In the genomic region with DNA sequence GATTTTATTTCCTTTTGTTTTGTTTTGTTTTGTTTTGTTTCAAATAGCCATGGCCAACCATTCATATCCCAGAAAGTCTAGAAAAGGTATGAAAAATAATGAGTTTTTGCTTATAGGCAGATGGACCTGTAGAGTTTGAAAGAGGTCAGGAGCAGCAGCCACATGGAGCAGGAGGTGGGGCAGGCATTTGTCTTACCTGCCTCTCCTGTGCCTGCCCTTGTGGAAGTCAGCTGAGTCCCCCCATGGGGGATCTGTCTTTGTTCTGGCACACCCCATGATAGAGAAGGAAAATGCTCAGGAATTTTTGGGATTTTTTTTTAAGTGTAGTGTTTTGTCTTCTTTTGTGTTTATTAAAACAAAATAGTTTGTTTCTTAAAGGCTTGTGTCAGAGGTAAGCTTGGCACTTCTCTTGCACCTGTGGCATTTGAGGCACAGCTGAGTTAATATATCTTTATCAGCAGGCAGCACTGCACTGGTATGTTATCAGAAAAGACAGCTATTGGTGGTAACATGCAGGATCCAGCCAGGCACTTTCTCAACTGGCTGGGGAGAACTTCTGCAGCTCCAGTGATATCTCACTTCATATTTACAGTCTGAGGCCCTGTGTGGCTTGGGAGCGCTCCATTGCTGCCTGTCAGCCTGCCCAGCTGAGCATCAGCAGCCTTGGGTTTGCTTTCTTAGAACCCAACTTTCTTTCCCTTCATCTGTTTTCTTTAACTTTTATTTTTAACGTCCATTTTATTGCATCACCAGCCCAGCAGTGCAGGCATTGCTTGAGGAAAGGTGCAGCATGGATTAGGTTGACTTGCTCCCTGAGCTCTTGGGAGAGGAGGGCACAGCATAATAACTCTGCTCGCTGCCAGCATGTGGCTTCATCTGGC, we compare ENCODE assay signal across 1 cellular context.
TF ChIP-seq lines count a peak whose summit lies in the region.

No MANE protein-coding gene starts in this region.

TF ChIP-seq in K562, 482 proteins besides CTCF, POLR2A, EP300 and RAD21 (continued from another document and continues in another):
- TF ChIP-seq, protein P1, sequence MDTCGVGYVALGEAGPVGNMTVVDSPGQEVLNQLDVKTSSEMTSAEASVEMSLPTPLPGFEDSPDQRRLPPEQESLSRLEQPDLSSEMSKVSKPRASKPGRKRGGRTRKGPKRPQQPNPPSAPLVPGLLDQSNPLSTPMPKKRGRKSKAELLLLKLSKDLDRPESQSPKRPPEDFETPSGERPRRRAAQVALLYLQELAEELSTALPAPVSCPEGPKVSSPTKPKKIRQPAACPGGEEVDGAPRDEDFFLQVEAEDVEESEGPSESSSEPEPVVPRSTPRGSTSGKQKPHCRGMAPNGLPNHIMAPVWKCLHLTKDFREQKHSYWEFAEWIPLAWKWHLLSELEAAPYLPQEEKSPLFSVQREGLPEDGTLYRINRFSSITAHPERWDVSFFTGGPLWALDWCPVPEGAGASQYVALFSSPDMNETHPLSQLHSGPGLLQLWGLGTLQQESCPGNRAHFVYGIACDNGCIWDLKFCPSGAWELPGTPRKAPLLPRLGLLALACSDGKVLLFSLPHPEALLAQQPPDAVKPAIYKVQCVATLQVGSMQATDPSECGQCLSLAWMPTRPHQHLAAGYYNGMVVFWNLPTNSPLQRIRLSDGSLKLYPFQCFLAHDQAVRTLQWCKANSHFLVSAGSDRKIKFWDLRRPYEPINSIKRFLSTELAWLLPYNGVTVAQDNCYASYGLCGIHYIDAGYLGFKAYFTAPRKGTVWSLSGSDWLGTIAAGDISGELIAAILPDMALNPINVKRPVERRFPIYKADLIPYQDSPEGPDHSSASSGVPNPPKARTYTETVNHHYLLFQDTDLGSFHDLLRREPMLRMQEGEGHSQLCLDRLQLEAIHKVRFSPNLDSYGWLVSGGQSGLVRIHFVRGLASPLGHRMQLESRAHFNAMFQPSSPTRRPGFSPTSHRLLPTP (IDR thresholded peaks at IDR 0.05; ENCODE audit: borderline replicate concordance, extremely low read depth, insufficient read length), result no peak
- TF ChIP-seq ZHX1 (conservative IDR thresholded peaks at IDR 0.05; ENCODE audit: low read length) (no peak), OTX1 (CRISPR knock-in tag; IDR thresholded peaks at IDR 0.05) (no peak), ZNF324 (CRISPR knock-in tag; IDR thresholded peaks at IDR 0.05) (no peak), ZFX (CRISPR knock-in tag; IDR thresholded peaks at IDR 0.05) (no peak), SMARCA5 (IDR thresholded peaks at IDR 0.05) (no peak), CEBPB (tag; IDR thresholded peaks at IDR 0.05) (peak; percentile 87), CREB1 (IDR thresholded peaks at IDR 0.05) (peak; percentile 70; the same call in 1 of the 2 replicates), CREB1 (CRISPR knock-in tag; IDR thresholded peaks at IDR 0.05) (no peak), XRCC3 (IDR thresholded peaks at IDR 0.05) (no peak), ZNF407 (IDR thresholded peaks at IDR 0.05; ENCODE audit: low read depth) (no peak), SMC3 (conservative IDR thresholded peaks at IDR 0.05; ENCODE audit: insufficient read depth, low read depth, low read length) (no peak), IFI16 (CRISPR knock-in tag; IDR thresholded peaks at IDR 0.05) (no peak), ZKSCAN8 (CRISPR knock-in tag; IDR thresholded peaks at IDR 0.05) (no peak), GABPB1 (CRISPR knock-in tag; IDR thresholded peaks at IDR 0.05) (no peak), PCBP1 (IDR thresholded peaks at IDR 0.05; ENCODE audit: low read depth, low read length, poor library complexity, severe bottlenecking) (no peak), ILK (tag; IDR thresholded peaks at IDR 0.05; ENCODE audit: borderline replicate concordance, low read depth) (no peak), ZNF644 (tag; IDR thresholded peaks at IDR 0.05; ENCODE audit: low read depth) (no peak), ELF1 (tag; IDR thresholded peaks at IDR 0.05) (no peak), KDM2B (CRISPR knock-in tag; IDR thresholded peaks at IDR 0.05) (no peak), ETV5 (CRISPR knock-in tag; IDR thresholded peaks at IDR 0.05; ENCODE audit: low read depth) (no peak), ZNF695 (CRISPR knock-in tag; IDR thresholded peaks at IDR 0.05) (no peak), ZNF232 (CRISPR knock-in tag; IDR thresholded peaks at IDR 0.05) (0 out of 2 replicates have a peak, but pooled peaks have one; percentile 36), ZNF140 (CRISPR knock-in tag; IDR thresholded peaks at IDR 0.05) (no peak), ZC3H11A (IDR thresholded peaks at IDR 0.05; ENCODE audit: low read depth, low read length) (no peak), YY1 (IDR thresholded peaks at IDR 0.05; ENCODE audit: borderline replicate concordance in 1 of 3, control insufficient read depth in 1 of 3, extremely low read depth in 1 of 3, insufficient read depth in 3 of 3, insufficient read length in 1 of 3, insufficient replicate concordance in 2 of 3, low read depth in 1 of 3, low read length in 2 of 3) (no peak), TBP (optimal IDR thresholded peaks at IDR 0.05; ENCODE audit: low read depth, low read length) (no peak), MAFK (IDR thresholded peaks at IDR 0.05; ENCODE audit: low read length) (no peak)
- TF ChIP-seq, protein P2, sequence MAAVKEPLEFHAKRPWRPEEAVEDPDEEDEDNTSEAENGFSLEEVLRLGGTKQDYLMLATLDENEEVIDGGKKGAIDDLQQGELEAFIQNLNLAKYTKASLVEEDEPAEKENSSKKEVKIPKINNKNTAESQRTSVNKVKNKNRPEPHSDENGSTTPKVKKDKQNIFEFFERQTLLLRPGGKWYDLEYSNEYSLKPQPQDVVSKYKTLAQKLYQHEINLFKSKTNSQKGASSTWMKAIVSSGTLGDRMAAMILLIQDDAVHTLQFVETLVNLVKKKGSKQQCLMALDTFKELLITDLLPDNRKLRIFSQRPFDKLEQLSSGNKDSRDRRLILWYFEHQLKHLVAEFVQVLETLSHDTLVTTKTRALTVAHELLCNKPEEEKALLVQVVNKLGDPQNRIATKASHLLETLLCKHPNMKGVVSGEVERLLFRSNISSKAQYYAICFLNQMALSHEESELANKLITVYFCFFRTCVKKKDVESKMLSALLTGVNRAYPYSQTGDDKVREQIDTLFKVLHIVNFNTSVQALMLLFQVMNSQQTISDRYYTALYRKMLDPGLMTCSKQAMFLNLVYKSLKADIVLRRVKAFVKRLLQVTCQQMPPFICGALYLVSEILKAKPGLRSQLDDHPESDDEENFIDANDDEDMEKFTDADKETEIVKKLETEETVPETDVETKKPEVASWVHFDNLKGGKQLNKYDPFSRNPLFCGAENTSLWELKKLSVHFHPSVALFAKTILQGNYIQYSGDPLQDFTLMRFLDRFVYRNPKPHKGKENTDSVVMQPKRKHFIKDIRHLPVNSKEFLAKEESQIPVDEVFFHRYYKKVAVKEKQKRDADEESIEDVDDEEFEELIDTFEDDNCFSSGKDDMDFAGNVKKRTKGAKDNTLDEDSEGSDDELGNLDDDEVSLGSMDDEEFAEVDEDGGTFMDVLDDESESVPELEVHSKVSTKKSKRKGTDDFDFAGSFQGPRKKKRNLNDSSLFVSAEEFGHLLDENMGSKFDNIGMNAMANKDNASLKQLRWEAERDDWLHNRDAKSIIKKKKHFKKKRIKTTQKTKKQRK (IDR thresholded peaks at IDR 0.05; ENCODE audit: borderline replicate concordance, low read depth, low read length), result no peak
- TF ChIP-seq, protein P3, sequence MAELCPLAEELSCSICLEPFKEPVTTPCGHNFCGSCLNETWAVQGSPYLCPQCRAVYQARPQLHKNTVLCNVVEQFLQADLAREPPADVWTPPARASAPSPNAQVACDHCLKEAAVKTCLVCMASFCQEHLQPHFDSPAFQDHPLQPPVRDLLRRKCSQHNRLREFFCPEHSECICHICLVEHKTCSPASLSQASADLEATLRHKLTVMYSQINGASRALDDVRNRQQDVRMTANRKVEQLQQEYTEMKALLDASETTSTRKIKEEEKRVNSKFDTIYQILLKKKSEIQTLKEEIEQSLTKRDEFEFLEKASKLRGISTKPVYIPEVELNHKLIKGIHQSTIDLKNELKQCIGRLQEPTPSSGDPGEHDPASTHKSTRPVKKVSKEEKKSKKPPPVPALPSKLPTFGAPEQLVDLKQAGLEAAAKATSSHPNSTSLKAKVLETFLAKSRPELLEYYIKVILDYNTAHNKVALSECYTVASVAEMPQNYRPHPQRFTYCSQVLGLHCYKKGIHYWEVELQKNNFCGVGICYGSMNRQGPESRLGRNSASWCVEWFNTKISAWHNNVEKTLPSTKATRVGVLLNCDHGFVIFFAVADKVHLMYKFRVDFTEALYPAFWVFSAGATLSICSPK (IDR thresholded peaks at IDR 0.05; ENCODE audit: borderline replicate concordance), result no peak
- TF ChIP-seq, protein P4, sequence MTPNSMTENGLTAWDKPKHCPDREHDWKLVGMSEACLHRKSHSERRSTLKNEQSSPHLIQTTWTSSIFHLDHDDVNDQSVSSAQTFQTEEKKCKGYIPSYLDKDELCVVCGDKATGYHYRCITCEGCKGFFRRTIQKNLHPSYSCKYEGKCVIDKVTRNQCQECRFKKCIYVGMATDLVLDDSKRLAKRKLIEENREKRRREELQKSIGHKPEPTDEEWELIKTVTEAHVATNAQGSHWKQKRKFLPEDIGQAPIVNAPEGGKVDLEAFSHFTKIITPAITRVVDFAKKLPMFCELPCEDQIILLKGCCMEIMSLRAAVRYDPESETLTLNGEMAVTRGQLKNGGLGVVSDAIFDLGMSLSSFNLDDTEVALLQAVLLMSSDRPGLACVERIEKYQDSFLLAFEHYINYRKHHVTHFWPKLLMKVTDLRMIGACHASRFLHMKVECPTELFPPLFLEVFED (CRISPR knock-in tag; conservative IDR thresholded peaks at IDR 0.05), result no peak
- TF ChIP-seq, protein P5, sequence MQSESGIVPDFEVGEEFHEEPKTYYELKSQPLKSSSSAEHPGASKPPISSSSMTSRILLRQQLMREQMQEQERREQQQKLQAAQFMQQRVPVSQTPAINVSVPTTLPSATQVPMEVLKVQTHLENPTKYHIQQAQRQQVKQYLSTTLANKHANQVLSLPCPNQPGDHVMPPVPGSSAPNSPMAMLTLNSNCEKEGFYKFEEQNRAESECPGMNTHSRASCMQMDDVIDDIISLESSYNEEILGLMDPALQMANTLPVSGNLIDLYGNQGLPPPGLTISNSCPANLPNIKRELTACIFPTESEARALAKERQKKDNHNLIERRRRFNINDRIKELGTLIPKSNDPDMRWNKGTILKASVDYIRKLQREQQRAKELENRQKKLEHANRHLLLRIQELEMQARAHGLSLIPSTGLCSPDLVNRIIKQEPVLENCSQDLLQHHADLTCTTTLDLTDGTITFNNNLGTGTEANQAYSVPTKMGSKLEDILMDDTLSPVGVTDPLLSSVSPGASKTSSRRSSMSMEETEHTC (IDR thresholded peaks at IDR 0.05), result no peak
